10 cellular contexts compared by ENCODE assay signal in genomic region chr19:42066075-42066754, GRCh38. TPM values are rescaled to one million over a fixed set of nuclear protein-coding genes. Genes with fewer than 3 reads are reported as not detected.
DNase-seq lines count a peak whose midpoint lies in the region; ATAC-seq, FAIRE-seq and TF ChIP-seq lines count a peak whose summit lies in the region.
"Had no signal": no experiment of that assay in that cellular context is flagged by ENCODE, and none has a peak within 500 bp of the region (broad histone marks: within the 10 kb centered on the region; RNA-seq: fewer than 3 reads in every experiment).

No MANE protein-coding gene starts in this region.

- CTCF ChIA-PET in activated CD8-positive, alpha-beta memory T cell treated with anti-CD3 and anti-CD28 coated beads, Interleukin-2, amount 10 ng/mL, durations not matched to agents 7 days and 5 days (lab: Charles Lee) = interaction anchor here (1.1 kb wide), 2 partner anchors 32 to 35 kb away, joined by 3 read pairs; no protein-coding TSS in a partner anchor

- no peaks in the 10 kb centered on the region for H3K9me3 Mint-ChIP-seq in activated CD8-positive, alpha-beta memory T cell treated with anti-CD3 and anti-CD28 coated beads, Interleukin-2, amount 10 ng/mL, durations not matched to agents 7 days and 5 days (ENCODE audit: low read depth)
- H3K9me3 Mint-ChIP-seq in HFFc6 = no peaks in the 10 kb centered on the region
- H3K9me3 Mint-ChIP-seq: CD4-positive, CD25-positive, alpha-beta regulatory T cell had no signal

- no peaks in the 10 kb centered on the region for H3K4me1 ChIP-seq in breast epithelium

- H3K27me3 ChIP-seq in dorsolateral prefrontal cortex (peaks cover 0 to 31% (median 0%) of the 10 kb centered on the region in 45 donors), breast epithelium (peaks cover 0 to 25% of the 10 kb centered on the region in 2 donors)

- intact Hi-C loops in dorsolateral prefrontal cortex (cut with DNase I) = no loop called here
- intact Hi-C loops in breast epithelium (cut with DNase I; ENCODE audit: low total_unique reads) = no loop called here

- peaks cover 5% of the 10 kb centered on the region for H3K27me3 Mint-ChIP-seq in activated CD8-positive, alpha-beta memory T cell treated with anti-CD3 and anti-CD28 coated beads, Interleukin-2, amount 10 ng/mL, durations not matched to agents 7 days and 5 days
- H3K27me3 Mint-ChIP-seq in HFFc6 (ENCODE audit: insufficient read depth) = peaks cover 40% of the 10 kb centered on the region

- no peak overlapping the region for H3K27ac Mint-ChIP-seq in activated CD8-positive, alpha-beta memory T cell treated with anti-CD3 and anti-CD28 coated beads, Interleukin-2, amount 10 ng/mL, durations not matched to agents 7 days and 5 days
- H3K27ac Mint-ChIP-seq in HFFc6 = no peak overlapping the region
- H3K27ac Mint-ChIP-seq: CD4-positive, CD25-positive, alpha-beta regulatory T cell had no signal

- peak overlapping the region in 1 of 59 donors; percentile 62 for H3K27ac ChIP-seq in dorsolateral prefrontal cortex
- H3K27ac ChIP-seq in breast epithelium = no peak overlapping the region
- H3K27ac ChIP-seq: esophagus squamous epithelium had no signal

- no peak overlapping the region for H3K4me3 Mint-ChIP-seq in activated CD8-positive, alpha-beta memory T cell treated with anti-CD3 and anti-CD28 coated beads, Interleukin-2, amount 10 ng/mL, durations not matched to agents 7 days and 5 days
- H3K4me3 Mint-ChIP-seq in HFFc6 = no peak overlapping the region
- H3K4me3 Mint-ChIP-seq: CD4-positive, CD25-positive, alpha-beta regulatory T cell had no signal

- H3K4me3 ChIP-seq in dorsolateral prefrontal cortex = peak overlapping the region in 17 of 59 donors; percentile 8 to 73 (median 39)
- no peak overlapping the region for H3K4me3 ChIP-seq in breast epithelium
- H3K4me3 ChIP-seq: esophagus squamous epithelium had no signal

- H3K9me3 ChIP-seq in breast epithelium = no peaks in the 10 kb centered on the region
- H3K9me3 ChIP-seq: esophagus squamous epithelium had no signal

- no peak for ATAC-seq in activated CD8-positive, alpha-beta memory T cell treated with anti-CD3 and anti-CD28 coated beads, Interleukin-2, amount 10 ng/mL, durations not matched to agents 7 days and 5 days

- no peak for TF ChIP-seq POLR2A in breast epithelium (IDR thresholded peaks at IDR 0.05)

- no peaks in the 10 kb centered on the region for H3K36me3 Mint-ChIP-seq in activated CD8-positive, alpha-beta memory T cell treated with anti-CD3 and anti-CD28 coated beads, Interleukin-2, amount 10 ng/mL, durations not matched to agents 7 days and 5 days
- H3K36me3 Mint-ChIP-seq in HFFc6 (ENCODE audit: low read depth) = no peaks in the 10 kb centered on the region
- H3K36me3 Mint-ChIP-seq: CD4-positive, CD25-positive, alpha-beta regulatory T cell had no signal

- peak; percentile 55 for DNase-seq in activated CD8-positive, alpha-beta memory T cell treated with anti-CD3 and anti-CD28 coated beads, Interleukin-2, amount 10 ng/mL, durations not matched to agents 7 days and 5 days
- DNase-seq in activated CD8-positive, alpha-beta memory T cell treated with anti-CD3 and anti-CD28 coated beads, Interleukin-2, amount 50 U/mL, for 48 hours = no peak
- DNase-seq in NCI-H446 treated with DMSO at 0.1 percent for 48 hours (lab: John Stamatoyannopoulos, UW) = peak; percentile 6
- peak in 8 of 10 donors; percentile 53 to 82 (median 72) for DNase-seq in dorsolateral prefrontal cortex
- DNase-seq in urothelium cell line (ENCODE audit: low spot score) = peak; percentile 76
- no peak for DNase-seq in HFFc6
- no peak for DNase-seq in breast epithelium (ENCODE audit: low spot score in 2 of 2)
- no peak for DNase-seq in central memory CD4-positive, alpha-beta T cell
- DNase-seq: esophagus squamous epithelium had no signal

- no peaks in the 10 kb centered on the region for H3K4me1 Mint-ChIP-seq in activated CD8-positive, alpha-beta memory T cell treated with anti-CD3 and anti-CD28 coated beads, Interleukin-2, amount 10 ng/mL, durations not matched to agents 7 days and 5 days
- H3K4me1 Mint-ChIP-seq in HFFc6 (ENCODE audit: low read depth) = no peaks in the 10 kb centered on the region

- no peak for FAIRE-seq in urothelium cell line (lab: Jason Lieb, UNC)

- TF ChIP-seq CTCF in dorsolateral prefrontal cortex (IDR thresholded peaks at IDR 0.05 in 54 of 56, conservative IDR thresholded peaks at IDR 0.05 in 2 of 56; ENCODE audit: low read depth in 1 of 56, partially characterized antibody in 56 of 56) (no peak), HFFc6 (IDR thresholded peaks at IDR 0.05) (no peak), breast epithelium (IDR thresholded peaks at IDR 0.05) (no peak)

- H3K36me3 ChIP-seq in breast epithelium = no peaks in the 10 kb centered on the region

RNA-seq across cellular contexts. Expression of gene GRIK5, which starts 3.8 kb away (rescaled TPM):
- under 1 TPM; 0.44 to 0.56 TPM for total RNA-seq in activated CD8-positive, alpha-beta memory T cell treated with anti-CD3 and anti-CD28 coated beads, Interleukin-2, amount 10 ng/mL, durations not matched to agents 7 days and 5 days
- total RNA-seq in dorsolateral prefrontal cortex (100 to 1,000 TPM in 1 of 120 experiments, 10 to 100 TPM in 119; 27.5 to 116 (median 63.3) TPM), breast epithelium (1 to 10 TPM in 2 of 3 donors, not detected in 1; 1.6 to 1.9 TPM)
- total RNA-seq in HFFc6 (2021; fragmentation: NEBNext Ultra II Directional; extraction: Animal tissue kit (Norgen Biotek cat#: 25700)) = under 1 TPM in 5 of 6 experiments, not detected in 1; 0.07 to 0.19 (median 0.13) TPM

RNA-seq across cellular contexts. Expression of gene ZNF574, which starts 9.8 kb away (rescaled TPM):
- total RNA-seq in activated CD8-positive, alpha-beta memory T cell treated with anti-CD3 and anti-CD28 coated beads, Interleukin-2, amount 10 ng/mL, durations not matched to agents 7 days and 5 days = 10 to 100 TPM; 14.7 to 18.3 TPM
- total RNA-seq in dorsolateral prefrontal cortex (10 to 100 TPM in 119 of 120 experiments, 1 to 10 TPM in 1; 10.0 to 20.4 (median 14.5) TPM), breast epithelium (10 to 100 TPM; 13.8 to 19.2 (median 15.1) TPM)
- 10 to 100 TPM; 14.0 to 16.5 (median 15.1) TPM for total RNA-seq in HFFc6 (2021; fragmentation: NEBNext Ultra II Directional; extraction: Animal tissue kit (Norgen Biotek cat#: 25700))

Comparison
In these comparisons a context has a peak if more than half of its experiments do, and no peak if none do; other contexts are left out.
1. DNase-seq: peak in activated CD8-positive, alpha-beta memory T cell treated with anti-CD3 and anti-CD28 coated beads, Interleukin-2, amount 10 ng/mL, durations not matched to agents 7 days and 5 days (single experiment), NCI-H446 treated with DMSO at 0.1 percent for 48 hours (single experiment), dorsolateral prefrontal cortex (8 of 10) and urothelium cell line (single experiment); none in activated CD8-positive, alpha-beta memory T cell treated with anti-CD3 and anti-CD28 coated beads, Interleukin-2, amount 50 U/mL, for 48 hours (single experiment), HFFc6 (single experiment), breast epithelium (0 of 2) and central memory CD4-positive, alpha-beta T cell (single experiment).
2. RNA of gene GRIK5, which starts 3.8 kb away (total RNA-seq): 27.5 to 116 TPM in dorsolateral prefrontal cortex; 1.6 to 1.9 TPM in breast epithelium, 0.44 to 0.56 TPM in activated CD8-positive, alpha-beta memory T cell treated with anti-CD3 and anti-CD28 coated beads, Interleukin-2, amount 10 ng/mL, durations not matched to agents 7 days and 5 days and 0.07 to 0.19 TPM in HFFc6; every median in the first group is over 4 times any median in the second.